ENCODE assay signal across 1 cellular context in the genomic region with DNA sequence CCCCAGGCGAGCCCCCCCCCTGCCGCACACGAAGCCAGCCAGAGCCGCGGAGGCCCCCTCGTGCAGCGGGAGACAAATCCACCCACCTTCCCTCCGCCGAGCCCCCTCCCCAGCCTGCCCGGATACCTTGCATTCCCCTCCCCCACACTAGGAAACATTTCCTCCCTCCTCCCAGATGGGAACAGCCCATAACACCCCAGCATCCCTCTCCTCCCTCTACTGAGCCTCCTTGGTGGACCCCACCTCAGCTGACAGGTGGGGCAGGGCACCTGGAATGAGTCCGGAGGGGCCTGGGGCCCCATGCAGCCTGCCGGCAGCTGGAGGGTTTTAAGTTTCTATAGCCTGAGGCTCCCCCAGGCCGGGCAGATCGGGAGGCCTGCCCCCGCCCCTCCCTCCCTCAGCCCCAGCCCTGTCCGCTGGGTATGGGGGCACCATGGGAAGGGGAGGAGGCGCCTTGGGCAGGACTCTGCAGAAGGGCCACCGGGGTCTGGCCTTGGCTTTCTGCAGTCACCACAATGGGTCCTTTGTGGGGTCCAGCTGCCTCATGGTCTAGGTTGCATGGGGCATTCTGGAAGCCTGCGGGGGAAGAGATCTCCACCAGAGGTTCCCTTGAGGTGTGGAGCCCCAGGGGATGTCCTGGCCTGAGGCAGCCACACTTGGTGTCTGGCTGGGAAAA.
TF ChIP-seq lines count a peak whose summit lies in the region.

No MANE protein-coding gene starts in this region.

TF ChIP-seq in H1, 55 proteins besides CTCF, POLR2A, EP300 and RAD21 (continued from another document):
- TF ChIP-seq RXRA (IDR thresholded peaks at IDR 0.05; ENCODE audit: insufficient read depth, low read depth, low read length) (no peak), ZNF274 (IDR thresholded peaks at IDR 0.05; ENCODE audit: borderline replicate concordance, extremely low read depth, low read length) (no peak), ATF2 (IDR thresholded peaks at IDR 0.05; ENCODE audit: low read length) (no peak), KDM4A (IDR thresholded peaks at IDR 0.05; ENCODE audit: low read depth, low read length, severe bottlenecking) (peak; percentile 7), TAF7 (optimal IDR thresholded peaks at IDR 0.05; ENCODE audit: borderline replicate concordance, low read depth, low read length) (no peak), MAX (IDR thresholded peaks at IDR 0.05) (peak; percentile 3; the same call in 1 of the 2 replicates), TEAD4 (IDR thresholded peaks at IDR 0.05; ENCODE audit: low read depth, low read length) (peak; percentile 64; the same call in 1 of the 2 replicates), SUZ12 (IDR thresholded peaks at IDR 0.05; ENCODE audit: low read length) (no peak), TBP (IDR thresholded peaks at IDR 0.05; ENCODE audit: low read depth, low read length) (no peak), SIN3A (conservative IDR thresholded peaks at IDR 0.05 in 1 of 2, IDR thresholded peaks at IDR 0.05 in 1 of 2; ENCODE audit: low read depth in 1 of 2, low read length in 2 of 2) (peak; percentile 43 to 85; a peak in 2 of 4 replicates), POU5F1 (IDR thresholded peaks at IDR 0.05; ENCODE audit: low read depth, low read length) (no peak), TAF1 (IDR thresholded peaks at IDR 0.05; ENCODE audit: low read depth, low read length) (0 out of 2 replicates have a peak, but pooled peaks have one; percentile 1), CTBP2 (IDR thresholded peaks at IDR 0.05; ENCODE audit: borderline replicate concordance, insufficient read depth, insufficient read length, low read length) (no peak), SP2 (IDR thresholded peaks at IDR 0.05; ENCODE audit: low read length) (no peak), HDAC2 (IDR thresholded peaks at IDR 0.05; ENCODE audit: borderline replicate concordance in 1 of 2, low read depth in 2 of 2, low read length in 2 of 2) (no peak), CHD2 (IDR thresholded peaks at IDR 0.05; ENCODE audit: low read length) (0 out of 2 replicates have a peak, but pooled peaks have one; percentile 6), CBX5 (IDR thresholded peaks at IDR 0.05; ENCODE audit: low read depth, low read length) (no peak), SIX5 (IDR thresholded peaks at IDR 0.05; ENCODE audit: low read depth, low read length) (no peak), E2F6 (IDR thresholded peaks at IDR 0.05) (no peak), EZH2 (IDR thresholded peaks at IDR 0.05; ENCODE audit: low read depth, low read length, severe bottlenecking) (no peak), SIRT6 (IDR thresholded peaks at IDR 0.05; ENCODE audit: low read length) (no peak), ASH2L (IDR thresholded peaks at IDR 0.05; ENCODE audit: low read length) (no peak), JUN (IDR thresholded peaks at IDR 0.05; ENCODE audit: low read depth, low read length) (no peak), RFX5 (IDR thresholded peaks at IDR 0.05; ENCODE audit: borderline replicate concordance, low read depth, low read length) (no peak), KDM5A (IDR thresholded peaks at IDR 0.05; ENCODE audit: low read length) (no peak), JUND (IDR thresholded peaks at IDR 0.05; ENCODE audit: low read length) (0 out of 2 replicates have a peak, but pooled peaks have one; percentile 13), SP1 (IDR thresholded peaks at IDR 0.05; ENCODE audit: low read depth, low read length) (no peak), YY1 (IDR thresholded peaks at IDR 0.05; ENCODE audit: low read depth, low read length) (no peak), KDM1A (IDR thresholded peaks at IDR 0.05; ENCODE audit: borderline replicate concordance, low read length) (no peak), CBX8 (IDR thresholded peaks at IDR 0.05; ENCODE audit: borderline replicate concordance, low read depth, low read length) (no peak), GTF2F1 (IDR thresholded peaks at IDR 0.05; ENCODE audit: borderline replicate concordance, low read depth, low read length) (no peak), NRF1 (IDR thresholded peaks at IDR 0.05; ENCODE audit: low read depth, low read length) (no peak), SRF (IDR thresholded peaks at IDR 0.05; ENCODE audit: low read depth, low read length) (no peak), NANOG (IDR thresholded peaks at IDR 0.05; ENCODE audit: insufficient read depth, low read depth, low read length, poor library complexity, severe bottlenecking) (no peak), GABPA (IDR thresholded peaks at IDR 0.05; ENCODE audit: borderline replicate concordance, insufficient read depth, low read length) (no peak), MAFK (IDR thresholded peaks at IDR 0.05; ENCODE audit: low read depth, low read length) (no peak), HDAC6 (IDR thresholded peaks at IDR 0.05; ENCODE audit: low read depth, low read length) (no peak), BRCA1 (IDR thresholded peaks at IDR 0.05; ENCODE audit: low read depth, low read length) (no peak), RNF2 (IDR thresholded peaks at IDR 0.05; ENCODE audit: borderline replicate concordance, low read depth, low read length, missing control alignments, poor library complexity, severe bottlenecking) (no peak), CHD1 (IDR thresholded peaks at IDR 0.05; ENCODE audit: low read depth, low read length) (no peak), CREB1 (IDR thresholded peaks at IDR 0.05) (no peak)
- TF ChIP-seq, protein P1, sequence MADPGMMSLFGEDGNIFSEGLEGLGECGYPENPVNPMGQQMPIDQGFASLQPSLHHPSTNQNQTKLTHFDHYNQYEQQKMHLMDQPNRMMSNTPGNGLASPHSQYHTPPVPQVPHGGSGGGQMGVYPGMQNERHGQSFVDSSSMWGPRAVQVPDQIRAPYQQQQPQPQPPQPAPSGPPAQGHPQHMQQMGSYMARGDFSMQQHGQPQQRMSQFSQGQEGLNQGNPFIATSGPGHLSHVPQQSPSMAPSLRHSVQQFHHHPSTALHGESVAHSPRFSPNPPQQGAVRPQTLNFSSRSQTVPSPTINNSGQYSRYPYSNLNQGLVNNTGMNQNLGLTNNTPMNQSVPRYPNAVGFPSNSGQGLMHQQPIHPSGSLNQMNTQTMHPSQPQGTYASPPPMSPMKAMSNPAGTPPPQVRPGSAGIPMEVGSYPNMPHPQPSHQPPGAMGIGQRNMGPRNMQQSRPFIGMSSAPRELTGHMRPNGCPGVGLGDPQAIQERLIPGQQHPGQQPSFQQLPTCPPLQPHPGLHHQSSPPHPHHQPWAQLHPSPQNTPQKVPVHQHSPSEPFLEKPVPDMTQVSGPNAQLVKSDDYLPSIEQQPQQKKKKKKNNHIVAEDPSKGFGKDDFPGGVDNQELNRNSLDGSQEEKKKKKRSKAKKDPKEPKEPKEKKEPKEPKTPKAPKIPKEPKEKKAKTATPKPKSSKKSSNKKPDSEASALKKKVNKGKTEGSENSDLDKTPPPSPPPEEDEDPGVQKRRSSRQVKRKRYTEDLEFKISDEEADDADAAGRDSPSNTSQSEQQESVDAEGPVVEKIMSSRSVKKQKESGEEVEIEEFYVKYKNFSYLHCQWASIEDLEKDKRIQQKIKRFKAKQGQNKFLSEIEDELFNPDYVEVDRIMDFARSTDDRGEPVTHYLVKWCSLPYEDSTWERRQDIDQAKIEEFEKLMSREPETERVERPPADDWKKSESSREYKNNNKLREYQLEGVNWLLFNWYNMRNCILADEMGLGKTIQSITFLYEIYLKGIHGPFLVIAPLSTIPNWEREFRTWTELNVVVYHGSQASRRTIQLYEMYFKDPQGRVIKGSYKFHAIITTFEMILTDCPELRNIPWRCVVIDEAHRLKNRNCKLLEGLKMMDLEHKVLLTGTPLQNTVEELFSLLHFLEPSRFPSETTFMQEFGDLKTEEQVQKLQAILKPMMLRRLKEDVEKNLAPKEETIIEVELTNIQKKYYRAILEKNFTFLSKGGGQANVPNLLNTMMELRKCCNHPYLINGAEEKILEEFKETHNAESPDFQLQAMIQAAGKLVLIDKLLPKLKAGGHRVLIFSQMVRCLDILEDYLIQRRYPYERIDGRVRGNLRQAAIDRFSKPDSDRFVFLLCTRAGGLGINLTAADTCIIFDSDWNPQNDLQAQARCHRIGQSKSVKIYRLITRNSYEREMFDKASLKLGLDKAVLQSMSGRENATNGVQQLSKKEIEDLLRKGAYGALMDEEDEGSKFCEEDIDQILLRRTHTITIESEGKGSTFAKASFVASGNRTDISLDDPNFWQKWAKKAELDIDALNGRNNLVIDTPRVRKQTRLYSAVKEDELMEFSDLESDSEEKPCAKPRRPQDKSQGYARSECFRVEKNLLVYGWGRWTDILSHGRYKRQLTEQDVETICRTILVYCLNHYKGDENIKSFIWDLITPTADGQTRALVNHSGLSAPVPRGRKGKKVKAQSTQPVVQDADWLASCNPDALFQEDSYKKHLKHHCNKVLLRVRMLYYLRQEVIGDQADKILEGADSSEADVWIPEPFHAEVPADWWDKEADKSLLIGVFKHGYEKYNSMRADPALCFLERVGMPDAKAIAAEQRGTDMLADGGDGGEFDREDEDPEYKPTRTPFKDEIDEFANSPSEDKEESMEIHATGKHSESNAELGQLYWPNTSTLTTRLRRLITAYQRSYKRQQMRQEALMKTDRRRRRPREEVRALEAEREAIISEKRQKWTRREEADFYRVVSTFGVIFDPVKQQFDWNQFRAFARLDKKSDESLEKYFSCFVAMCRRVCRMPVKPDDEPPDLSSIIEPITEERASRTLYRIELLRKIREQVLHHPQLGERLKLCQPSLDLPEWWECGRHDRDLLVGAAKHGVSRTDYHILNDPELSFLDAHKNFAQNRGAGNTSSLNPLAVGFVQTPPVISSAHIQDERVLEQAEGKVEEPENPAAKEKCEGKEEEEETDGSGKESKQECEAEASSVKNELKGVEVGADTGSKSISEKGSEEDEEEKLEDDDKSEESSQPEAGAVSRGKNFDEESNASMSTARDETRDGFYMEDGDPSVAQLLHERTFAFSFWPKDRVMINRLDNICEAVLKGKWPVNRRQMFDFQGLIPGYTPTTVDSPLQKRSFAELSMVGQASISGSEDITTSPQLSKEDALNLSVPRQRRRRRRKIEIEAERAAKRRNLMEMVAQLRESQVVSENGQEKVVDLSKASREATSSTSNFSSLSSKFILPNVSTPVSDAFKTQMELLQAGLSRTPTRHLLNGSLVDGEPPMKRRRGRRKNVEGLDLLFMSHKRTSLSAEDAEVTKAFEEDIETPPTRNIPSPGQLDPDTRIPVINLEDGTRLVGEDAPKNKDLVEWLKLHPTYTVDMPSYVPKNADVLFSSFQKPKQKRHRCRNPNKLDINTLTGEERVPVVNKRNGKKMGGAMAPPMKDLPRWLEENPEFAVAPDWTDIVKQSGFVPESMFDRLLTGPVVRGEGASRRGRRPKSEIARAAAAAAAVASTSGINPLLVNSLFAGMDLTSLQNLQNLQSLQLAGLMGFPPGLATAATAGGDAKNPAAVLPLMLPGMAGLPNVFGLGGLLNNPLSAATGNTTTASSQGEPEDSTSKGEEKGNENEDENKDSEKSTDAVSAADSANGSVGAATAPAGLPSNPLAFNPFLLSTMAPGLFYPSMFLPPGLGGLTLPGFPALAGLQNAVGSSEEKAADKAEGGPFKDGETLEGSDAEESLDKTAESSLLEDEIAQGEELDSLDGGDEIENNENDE (IDR thresholded peaks at IDR 0.05; ENCODE audit: insufficient replicate concordance, low read length): no peak
- TF ChIP-seq, protein P2, sequence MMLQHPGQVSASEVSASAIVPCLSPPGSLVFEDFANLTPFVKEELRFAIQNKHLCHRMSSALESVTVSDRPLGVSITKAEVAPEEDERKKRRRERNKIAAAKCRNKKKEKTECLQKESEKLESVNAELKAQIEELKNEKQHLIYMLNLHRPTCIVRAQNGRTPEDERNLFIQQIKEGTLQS (IDR thresholded peaks at IDR 0.05; ENCODE audit: insufficient read depth, low read depth, low read length): no peak
